Comparison of ENCODE assay signal across 22 cellular contexts in genomic region chr14:86543531-86543930, GRCh38.
DNase-seq lines count a peak whose midpoint lies in the region; ATAC-seq and TF ChIP-seq lines count a peak whose summit lies in the region.
"Had no signal": no experiment of that assay in that cellular context is flagged by ENCODE, and none has a peak within 500 bp of the region (broad histone marks: within the 10 kb centered on the region; RNA-seq: fewer than 3 reads in every experiment).

No MANE protein-coding gene starts in this region.

- H3K4me3 ChIP-seq in adipocyte (ENCODE audit: low read length), result no peak overlapping the region
- H3K4me3 ChIP-seq: GM12878, HAP-1, Peyer's patch had no signal

- peak overlapping the region; percentile 91 to 99 (median 95) for H3K27ac Mint-ChIP-seq in nephron
- H3K27ac Mint-ChIP-seq in T-helper 2 cell treated with Interferon-gamma antibody and Interleukin-4, amounts not matched to agents 5 μg/mL and 100 μg/mL, for 36 hours, result no peak overlapping the region
- H3K27ac Mint-ChIP-seq: CD14-positive monocyte had no signal

- peak; percentile 14 for DNase-seq in DMS 273 (lab: John Stamatoyannopoulos, UW; ENCODE audit: unreplicated experiment)
- no peak for DNase-seq in DMS 273 treated with DMSO at 0.1 percent for 48 hours (lab: John Stamatoyannopoulos, UW)
- peak; percentile 10 for DNase-seq in NCI-H2171 (lab: John Stamatoyannopoulos, UW)
- peak; percentile 54 for DNase-seq in adipocyte (ENCODE audit: low read depth)
- no peak for DNase-seq in T-helper 2 cell treated with Interferon-gamma antibody and Interleukin-4, amounts not matched to agents 5 μg/mL and 100 μg/mL, for 36 hours (ENCODE audit: low spot score)
- DNase-seq: ACHN, DMS79 treated with DMSO at 0.1 percent for 48 hours, KG1, NCI-H1092 treated with DMSO at 0.1 percent for 48 hours, NCI-H1436 treated with DMSO at 0.1 percent for 48 hours, NCI-H2081 treated with DMSO at 0.1 percent for 48 hours, NCI-H2227 treated with DMSO at 0.1 percent for 48 hours, NCI-H510A treated with DMSO at 0.1 percent for 48 hours, NCI-H82, Peyer's patch, T-helper 1 cell had no signal

- peaks cover 3% of the 10 kb centered on the region for H3K9me3 Mint-ChIP-seq in nephron
- H3K9me3 Mint-ChIP-seq in T-helper 2 cell treated with Interferon-gamma antibody and Interleukin-4, amounts not matched to agents 5 μg/mL and 100 μg/mL, for 36 hours, result no peaks in the 10 kb centered on the region

- no peak for TF ChIP-seq CTCF in nephron (IDR thresholded peaks at IDR 0.05; ENCODE audit: unreplicated experiment in 3 of 3)

- no peaks in the 10 kb centered on the region for H3K9me3 ChIP-seq in adipocyte (ENCODE audit: control insufficient read depth, low read length)
- H3K9me3 ChIP-seq: HAP-1, Peyer's patch had no signal

- H3K27me3 Mint-ChIP-seq in nephron (ENCODE audit: low read depth), result no peaks in the 10 kb centered on the region
- H3K27me3 Mint-ChIP-seq in T-helper 2 cell treated with Interferon-gamma antibody and Interleukin-4, amounts not matched to agents 5 μg/mL and 100 μg/mL, for 36 hours (ENCODE audit: low read depth), result no peaks in the 10 kb centered on the region

- H3K9ac ChIP-seq in adipocyte (ENCODE audit: low read length), result no peak overlapping the region

- no peaks in the 10 kb centered on the region for H3K27me3 ChIP-seq in adipocyte (replicated peaks; ENCODE audit: control insufficient read depth, insufficient read depth, low read length)
- H3K27me3 ChIP-seq: Peyer's patch had no signal

- H3K4me3 Mint-ChIP-seq in nephron, result no peak overlapping the region
- no peak overlapping the region for H3K4me3 Mint-ChIP-seq in T-helper 2 cell treated with Interferon-gamma antibody and Interleukin-4, amounts not matched to agents 5 μg/mL and 100 μg/mL, for 36 hours
- H3K4me3 Mint-ChIP-seq: CD14-positive monocyte had no signal

- H3K4me1 ChIP-seq in adipocyte (ENCODE audit: control insufficient read depth, insufficient read depth, low read length), result no peaks in the 10 kb centered on the region
- H3K4me1 ChIP-seq: HAP-1, Peyer's patch had no signal

- peaks cover 26% of the 10 kb centered on the region for H3K4me1 Mint-ChIP-seq in nephron
- no peaks in the 10 kb centered on the region for H3K4me1 Mint-ChIP-seq in T-helper 2 cell treated with Interferon-gamma antibody and Interleukin-4, amounts not matched to agents 5 μg/mL and 100 μg/mL, for 36 hours (ENCODE audit: low read depth)

- no peak for ATAC-seq in HG03457 (IDR thresholded peaks at IDR 0.05; ENCODE audit: unreplicated experiment)
- no peak for ATAC-seq in GM19351 (IDR thresholded peaks at IDR 0.05; ENCODE audit: unreplicated experiment)
- ATAC-seq: GM12878 had no signal

- no peaks in the 10 kb centered on the region for H3K36me3 Mint-ChIP-seq in nephron (ENCODE audit: low read depth)
- no peaks in the 10 kb centered on the region for H3K36me3 Mint-ChIP-seq in T-helper 2 cell treated with Interferon-gamma antibody and Interleukin-4, amounts not matched to agents 5 μg/mL and 100 μg/mL, for 36 hours (ENCODE audit: low read depth)
- H3K36me3 Mint-ChIP-seq: CD14-positive monocyte had no signal

- H3K36me3 ChIP-seq in adipocyte (ENCODE audit: control insufficient read depth, insufficient read depth, low read length, severe bottlenecking), result no peaks in the 10 kb centered on the region
- H3K36me3 ChIP-seq: HAP-1, Peyer's patch had no signal

Comparison
In these comparisons a context has a peak if more than half of its experiments do, and no peak if none do; other contexts are left out.
1. DNase-seq: peak in DMS 273 (single experiment), NCI-H2171 (single experiment) and adipocyte (single experiment); none in DMS 273 treated with DMSO at 0.1 percent for 48 hours (single experiment) and T-helper 2 cell treated with Interferon-gamma antibody and Interleukin-4, amounts not matched to agents 5 μg/mL and 100 μg/mL, for 36 hours (single experiment).